17 cellular contexts compared by ENCODE assay signal in genomic region chr2:65015731-65016130, GRCh38. TPM values are rescaled to one million over a fixed set of nuclear protein-coding genes. Genes with fewer than 3 reads are reported as not detected.
DNase-seq lines count a peak whose midpoint lies in the region; ATAC-seq lines count a peak whose summit lies in the region.
"Had no signal": no experiment of that assay in that cellular context is flagged by ENCODE, and none has a peak within 500 bp of the region (broad histone marks: within the 10 kb centered on the region; RNA-seq: fewer than 3 reads in every experiment).

No MANE protein-coding gene starts in this region.

- DNase-seq in GM04504 (ENCODE audit: low read depth) (peak; percentile 64), astrocyte of the hippocampus (ENCODE audit: low read depth, low spot score) (peak; percentile 86), foreskin melanocyte (peak; percentile 93), HCEC 1CT (no peak), cardiac septum (ENCODE audit: low spot score) (no peak)
- DNase-seq: DMS79 treated with DMSO at 0.1 percent for 48 hours; GDM1; HFFc6; IMR-90; NCI-H1417 treated with DMSO at 0.1 percent for 48 hours; NCI-H1930; NCI-H2171; NCI-H446; NCI-H69; NK-92 treated with Interleukin-12 subunit alpha and Interleukin-12 subunit beta, amount 100 ng/mL, for 24 hours had no signal

- intact Hi-C loops in cardiac septum (cut with DNase I): no loop called here

- ATAC-seq in GM21515 (IDR thresholded peaks at IDR 0.05; ENCODE audit: unreplicated experiment) (no peak), HG02981 (IDR thresholded peaks at IDR 0.05; ENCODE audit: unreplicated experiment) (no peak)

RNA-seq across cellular contexts. Expression of gene SLC1A4, which starts 26.5 kb away (rescaled TPM):
- 22.2 TPM for total RNA-seq in cardiac septum

RNA-seq across cellular contexts. Expression of gene CEP68, which starts 40.5 kb away (rescaled TPM):
- total RNA-seq in cardiac septum: 21.6 TPM

Comparison
In these comparisons a context has a peak if more than half of its experiments do, and no peak if none do; other contexts are left out.
1. DNase-seq: peak in GM04504 (single experiment), astrocyte of the hippocampus (single experiment) and foreskin melanocyte (single experiment); none in HCEC 1CT (single experiment) and cardiac septum (single experiment).